ENCODE assay signal across 15 cellular contexts in the genomic region with DNA sequence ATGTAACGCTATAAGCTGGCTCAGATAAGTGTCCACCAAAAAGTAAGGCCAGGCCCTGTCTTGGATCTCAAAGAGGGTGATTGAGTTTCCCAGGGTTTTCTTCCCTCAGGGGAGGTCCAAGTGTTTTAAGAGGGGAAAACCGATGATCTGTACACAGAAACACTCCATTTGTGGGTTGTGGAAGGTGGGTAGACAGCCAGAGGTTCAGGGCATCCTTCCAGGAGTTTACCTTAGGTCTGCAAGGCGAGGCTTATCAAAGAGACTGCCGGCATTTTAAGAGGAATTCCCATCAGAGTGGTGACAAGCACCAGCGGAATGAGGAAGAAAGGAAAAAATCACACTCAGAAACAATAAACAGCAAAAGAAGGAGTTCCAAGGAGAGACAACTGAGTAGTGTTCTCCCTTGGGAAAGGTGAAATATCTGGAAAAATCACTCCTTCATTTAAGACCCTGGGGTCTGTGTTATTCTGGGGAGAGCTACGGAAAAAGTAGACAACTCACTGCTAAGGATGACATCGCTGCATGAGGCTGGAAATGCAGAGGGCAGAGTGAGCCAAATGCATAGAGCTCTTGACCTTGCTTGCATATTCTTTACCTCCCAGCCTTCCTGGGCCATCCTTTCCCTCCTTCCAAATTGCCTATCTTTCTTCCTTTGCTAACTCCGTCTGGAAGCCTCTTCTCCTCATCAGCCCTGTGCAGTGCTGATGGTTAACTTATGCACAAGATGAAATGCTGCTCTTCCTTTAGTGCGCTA. TPM values are rescaled to one million over a fixed set of nuclear protein-coding genes. Genes with fewer than 3 reads are reported as not detected.
DNase-seq lines count a peak whose midpoint lies in the region; ATAC-seq, FAIRE-seq and TF ChIP-seq lines count a peak whose summit lies in the region.
"Had no signal": no experiment of that assay in that cellular context is flagged by ENCODE, and none has a peak within 500 bp of the region (broad histone marks: within the 10 kb centered on the region; RNA-seq: fewer than 3 reads in every experiment).

No MANE protein-coding gene starts in this region.

- peak overlapping the region; percentile 58 for H3K27ac Mint-ChIP-seq in mesothelial cell of epicardium
- H3K27ac Mint-ChIP-seq in nephron progenitor cell: no peak overlapping the region
- H3K27ac Mint-ChIP-seq: activated T-helper 2 cell treated with anti-CD3 and anti-CD28 coated beads, Interferon-gamma antibody, Interleukin-2, Interleukin-4, amounts not matched to agents 10 μg/mL and 5 μg/mL and 100 μg/mL, durations not matched to agents 14 hours and 24 hours and 36 hours had no signal

- H3K4me3 Mint-ChIP-seq in mesothelial cell of epicardium: no peak overlapping the region
- H3K4me3 Mint-ChIP-seq in nephron progenitor cell: no peak overlapping the region

- H3K4me3 ChIP-seq in AG10803 (ENCODE audit: low read length): no peak overlapping the region
- H3K4me3 ChIP-seq in mammary epithelial cell (replicated peaks in 1 of 3; ENCODE audit: insufficient read depth in 1 of 3, low read depth in 2 of 3, low read length in 3 of 3): no peak overlapping the region
- H3K4me3 ChIP-seq: SK-N-MC had no signal

- H3K9me3 ChIP-seq in mammary epithelial cell (replicated peaks; ENCODE audit: insufficient read depth, low read length): no peaks in the 10 kb centered on the region

- H4K20me1 ChIP-seq in mammary epithelial cell (ENCODE audit: insufficient read depth, low read length): no peaks in the 10 kb centered on the region

- H3K36me3 ChIP-seq in mammary epithelial cell (ENCODE audit: insufficient read depth, low read length): no peaks in the 10 kb centered on the region

- DNase-seq in AG10803 (ENCODE audit: low read depth) (peak; percentile 6), HTR-8/SVneo (ENCODE audit: insufficient read length, low spot score) (peak; percentile 24), mammary epithelial cell (peak; percentile 92), mesothelial cell of epicardium (ENCODE audit: low spot score in 2 of 2, unreplicated experiment in 2 of 2) (no peak), activated gamma-delta T cell (lab: John Stamatoyannopoulos, UW) (no peak), NCI-H510A treated with DMSO at 0.1 percent for 48 hours (lab: John Stamatoyannopoulos, UW) (no peak), nephron progenitor cell (no peak)
- DNase-seq: NCI-H1417; NCI-H748 treated with DMSO at 0.1 percent for 48 hours; stimulated activated CD4-positive, alpha-beta T cell treated with anti-CD3 and anti-CD28 coated beads, Interleukin-12 subunit alpha, Interleukin-12 subunit beta, amount 100 ng/mL, for 4 hours had no signal

- no peaks in the 10 kb centered on the region for H3K9me3 Mint-ChIP-seq in mesothelial cell of epicardium
- H3K9me3 Mint-ChIP-seq in nephron progenitor cell: no peaks in the 10 kb centered on the region
- H3K9me3 Mint-ChIP-seq: activated T-helper 2 cell treated with anti-CD3 and anti-CD28 coated beads, Interferon-gamma antibody, Interleukin-2, Interleukin-4, amounts not matched to agents 10 μg/mL and 5 μg/mL and 100 μg/mL, durations not matched to agents 14 hours and 24 hours and 36 hours had no signal

- H3K79me2 ChIP-seq in mammary epithelial cell (ENCODE audit: insufficient read depth, low read length): no peaks in the 10 kb centered on the region

- CTCF ChIA-PET in mammary epithelial cell (lab: Charles Lee; ENCODE audit: low non-redundant PET): no interaction called here

- in situ Hi-C loops in mammary epithelial cell (cut with MboI; ENCODE audit: low sequenced_read_pairs in 2 of 2): no loop called here

- H3K27ac ChIP-seq in mammary epithelial cell (ENCODE audit: insufficient read depth, low read depth, low read length): peak overlapping the region; percentile 31
- H3K27ac ChIP-seq: C4-2B, SK-N-MC had no signal

- H3K4me2 ChIP-seq in mammary epithelial cell (ENCODE audit: insufficient read depth, low read depth, low read length): peak overlapping the region; percentile 58

- no peaks in the 10 kb centered on the region for H3K27me3 ChIP-seq in mammary epithelial cell (ENCODE audit: insufficient read depth, low read length)

- dilution Hi-C loops in mammary epithelial cell (cut with HindIII; ENCODE audit: low sequenced_read_pairs): no loop called here

- no peak for ATAC-seq in HG03095 (IDR thresholded peaks at IDR 0.05; ENCODE audit: unreplicated experiment)

- intact Hi-C loops in mammary epithelial cell (cut with micrococcal nuclease): no loop called here

- H3K4me1 Mint-ChIP-seq in mesothelial cell of epicardium: peaks cover 16% of the 10 kb centered on the region
- H3K4me1 Mint-ChIP-seq in nephron progenitor cell: no peaks in the 10 kb centered on the region

- H3K36me3 Mint-ChIP-seq in mesothelial cell of epicardium: no peaks in the 10 kb centered on the region
- H3K36me3 Mint-ChIP-seq in nephron progenitor cell (ENCODE audit: low read depth): no peaks in the 10 kb centered on the region

- no peak overlapping the region for H3K9ac ChIP-seq in mammary epithelial cell (ENCODE audit: insufficient read depth, low read length)

- peak; percentile 95 for FAIRE-seq in HTR-8/SVneo (lab: Jason Lieb, UNC)
- FAIRE-seq: islet of Langerhans had no signal

- TF ChIP-seq CTCF in AG10803 (conservative IDR thresholded peaks at IDR 0.05; ENCODE audit: low read length) (no peak), mammary epithelial cell (conservative IDR thresholded peaks at IDR 0.05 in 1 of 2, IDR thresholded peaks at IDR 0.05 in 1 of 2; ENCODE audit: extremely low read depth in 1 of 2, insufficient read depth in 1 of 2, low read depth in 1 of 2, low read length in 2 of 2) (no peak), mesothelial cell of epicardium (IDR thresholded peaks at IDR 0.05; ENCODE audit: unreplicated experiment) (no peak), nephron progenitor cell (IDR thresholded peaks at IDR 0.05) (no peak)

- no TSS peak for BruUV-seq in mammary epithelial cell (replicated peaks; lab: Mats Ljungman, UMichigan)

- 23% methylated on average over 8 of the region's 9 CpGs for WGBS in mammary epithelial cell (ENCODE audit: low coverage, missing lambda C conversion rate)

- H3K27me3 Mint-ChIP-seq in mesothelial cell of epicardium (ENCODE audit: low read depth): no peaks in the 10 kb centered on the region
- H3K27me3 Mint-ChIP-seq in nephron progenitor cell (ENCODE audit: low read depth, poor library complexity): no peaks in the 10 kb centered on the region

- H3K4me1 ChIP-seq in mammary epithelial cell (ENCODE audit: insufficient read depth, low read length): peaks cover 29% of the 10 kb centered on the region

- peak overlapping the region; percentile 81 for H2AFZ ChIP-seq in mammary epithelial cell (ENCODE audit: low read depth, low read length)

RNA-seq across cellular contexts. Expression of a gene that starts 22.1 kb away (rescaled TPM):
- total RNA-seq in mammary epithelial cell (10 to 100 TPM in 1 of 2 donors, not detected in 1; 13.8 TPM), mesothelial cell of epicardium (0.20 TPM in 1 of 3 replicates, not detected in the others)
- 3.6 TPM for polyA plus RNA-seq in mammary epithelial cell
- not detected for polyA minus RNA-seq in mammary epithelial cell
- total RNA-seq: activated T-helper 2 cell treated with anti-CD3 and anti-CD28 coated beads, Interferon-gamma antibody, Interleukin-2, Interleukin-4, amounts not matched to agents 10 μg/mL and 5 μg/mL and 100 μg/mL, durations not matched to agents 14 hours and 24 hours and 36 hours had no signal

Comparison
In these comparisons a context has a peak if more than half of its experiments do, and no peak if none do; other contexts are left out.
1. DNase-seq: peak in AG10803 (single experiment), HTR-8/SVneo (single experiment) and mammary epithelial cell (single experiment); none in mesothelial cell of epicardium (0 of 2), activated gamma-delta T cell (single experiment), NCI-H510A treated with DMSO at 0.1 percent for 48 hours (single experiment) and nephron progenitor cell (single experiment).